ENCODE assay signal across 1 cellular context in genomic region chr12:112577473-112578334, GRCh38.
TF ChIP-seq lines count a peak whose summit lies in the region.

No MANE protein-coding gene starts in this region.

TF ChIP-seq in K562, 482 proteins besides CTCF, POLR2A, EP300 and RAD21 (continued from another document and continues in another):
- TF ChIP-seq CHD7 (IDR thresholded peaks at IDR 0.05; ENCODE audit: low read depth, low read length) (no peak), MGA (IDR thresholded peaks at IDR 0.05) (no peak), ZNF274 (IDR thresholded peaks at IDR 0.05; ENCODE audit: borderline replicate concordance, low read depth, low read length) (no peak), LCOR (CRISPR knock-in tag; IDR thresholded peaks at IDR 0.05) (no peak), HCFC1 (IDR thresholded peaks at IDR 0.05; ENCODE audit: low read depth, low read length) (no peak), FOXM1 (IDR thresholded peaks at IDR 0.05; ENCODE audit: low read depth) (no peak), FOXM1 (CRISPR knock-in tag; IDR thresholded peaks at IDR 0.05; ENCODE audit: low read depth) (no peak), ZZZ3 (IDR thresholded peaks at IDR 0.05) (no peak), TSHZ1 (CRISPR knock-in tag; IDR thresholded peaks at IDR 0.05) (0 out of 2 replicates have a peak, but pooled peaks have one; percentile 52), NEUROD1 (IDR thresholded peaks at IDR 0.05; ENCODE audit: borderline replicate concordance, low read depth, low read length, partially characterized antibody) (no peak), ZNF408 (CRISPR knock-in tag; IDR thresholded peaks at IDR 0.05; ENCODE audit: low read depth) (no peak), TCF7 (IDR thresholded peaks at IDR 0.05; ENCODE audit: borderline replicate concordance) (no peak), TRIM25 (IDR thresholded peaks at IDR 0.05; ENCODE audit: borderline replicate concordance) (no peak), BCL6 (CRISPR knock-in tag; IDR thresholded peaks at IDR 0.05) (no peak), THAP12 (CRISPR knock-in tag; IDR thresholded peaks at IDR 0.05) (no peak), MTA3 (IDR thresholded peaks at IDR 0.05; ENCODE audit: borderline replicate concordance) (no peak), PHTF2 (CRISPR knock-in tag; IDR thresholded peaks at IDR 0.05) (no peak), NELFE (IDR thresholded peaks at IDR 0.05; ENCODE audit: insufficient read depth, insufficient read length) (no peak), FOXJ2 (tag; IDR thresholded peaks at IDR 0.05) (no peak)
